ENCODE assay signal across 32 cellular contexts in the genomic region with DNA sequence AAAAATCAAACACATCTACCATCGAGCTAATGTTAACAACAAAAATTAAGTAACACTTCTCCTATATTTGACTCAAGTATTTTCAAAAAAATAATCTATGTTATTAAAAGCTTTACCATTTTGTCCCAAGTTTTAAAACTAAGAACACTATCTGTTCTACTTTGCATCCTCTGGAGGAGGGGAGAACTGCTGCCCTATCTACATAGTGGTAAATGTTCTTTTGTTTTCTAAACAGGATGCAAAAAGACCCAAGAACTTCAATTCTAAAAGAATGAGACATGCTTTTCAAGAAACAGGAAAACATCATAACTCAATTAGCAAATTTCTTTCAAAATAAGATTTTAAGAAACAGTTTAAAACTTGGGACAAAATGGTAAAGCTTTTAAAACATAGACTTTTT. TPM values are rescaled to one million over a fixed set of nuclear protein-coding genes. Genes with fewer than 3 reads are reported as not detected.
"Had no signal": no experiment of that assay in that cellular context is flagged by ENCODE, and none has a peak within 500 bp of the region (broad histone marks: within the 10 kb centered on the region; RNA-seq: fewer than 3 reads in every experiment).

No MANE protein-coding gene starts in this region.

- H3K9me3 ChIP-seq: MG63, SJCRH30, SK-N-SH had no signal

- H3K4me3 ChIP-seq: MG63, SJCRH30 had no signal

- H3K4me3 Mint-ChIP-seq: activated B cell treated with CpG ODN at 0.5 μM for 24 hours; activated CD4-positive, alpha-beta T cell treated with anti-CD3 and anti-CD28 coated beads, Interleukin-2, amount 10 ng/mL, durations not matched to agents 24 days and 14 days; activated CD8-positive, alpha-beta memory T cell treated with anti-CD3 and anti-CD28 coated beads, Interleukin-2, amount 10 ng/mL, durations not matched to agents 7 days and 5 days; activated naive CD4-positive, alpha-beta T cell treated with anti-CD3 and anti-CD28 coated beads for 36 hours; activated naive CD8-positive, alpha-beta T cell; activated T-cell treated with anti-CD3 and anti-CD28 coated beads, Interleukin-2, amount 50 U/mL, for 24 hours; activated T-helper 1 cell treated with anti-CD3 and anti-CD28 coated beads, Interleukin-12 subunit alpha, Interleukin-12 subunit beta, Interleukin-2, Interleukin-4 antibody, amounts not matched to agents 30 ng/mL and 10 ng/mL and 1 ng/mL, durations not matched to agents 14 hours and 24 hours and 36 hours; brain; central memory CD8-positive, alpha-beta T cell; T-helper 1 cell treated with Interleukin-12 subunit alpha and Interleukin-12 subunit beta and Interleukin-4 antibody, amounts not matched to agents 30 μg/mL and 1 μg/mL, for 36 hours had no signal

- H3K27ac Mint-ChIP-seq: activated B cell treated with CpG ODN at 0.5 μM for 24 hours; activated CD4-positive, alpha-beta T cell treated with anti-CD3 and anti-CD28 coated beads, Interleukin-2, amount 10 ng/mL, durations not matched to agents 24 days and 14 days; activated CD8-positive, alpha-beta memory T cell treated with anti-CD3 and anti-CD28 coated beads, Interleukin-2, amount 10 ng/mL, durations not matched to agents 7 days and 5 days; activated naive CD4-positive, alpha-beta T cell treated with anti-CD3 and anti-CD28 coated beads for 36 hours; activated naive CD8-positive, alpha-beta T cell; activated T-cell treated with anti-CD3 and anti-CD28 coated beads, Interleukin-2, amount 50 U/mL, for 24 hours; activated T-helper 1 cell treated with anti-CD3 and anti-CD28 coated beads, Interleukin-12 subunit alpha, Interleukin-12 subunit beta, Interleukin-2, Interleukin-4 antibody, amounts not matched to agents 30 ng/mL and 10 ng/mL and 1 ng/mL, durations not matched to agents 14 hours and 24 hours and 36 hours; brain; T-helper 1 cell treated with Interleukin-12 subunit alpha and Interleukin-12 subunit beta and Interleukin-4 antibody, amounts not matched to agents 30 μg/mL and 1 μg/mL, for 36 hours had no signal

- H3K9ac ChIP-seq: SK-N-SH had no signal

- ATAC-seq: activated CD8-positive, alpha-beta memory T cell treated with anti-CD3 and anti-CD28 coated beads, Interleukin-2, amount 10 ng/mL, durations not matched to agents 7 days and 5 days; Panc1 had no signal

- H3K27me3 Mint-ChIP-seq: activated T-cell treated with anti-CD3 and anti-CD28 coated beads, Interleukin-2, amount 50 U/mL, for 24 hours; brain had no signal

- H3K4me1 ChIP-seq: SJCRH30 had no signal

- H3K9me3 Mint-ChIP-seq: activated B cell treated with CpG ODN at 0.5 μM for 24 hours; activated CD4-positive, alpha-beta T cell treated with anti-CD3 and anti-CD28 coated beads, Interleukin-2, amount 10 ng/mL, durations not matched to agents 24 days and 14 days; activated naive CD4-positive, alpha-beta T cell treated with anti-CD3 and anti-CD28 coated beads for 36 hours; activated T-cell treated with anti-CD3 and anti-CD28 coated beads, Interleukin-2, amount 50 U/mL, for 24 hours; activated T-helper 1 cell treated with anti-CD3 and anti-CD28 coated beads, Interleukin-12 subunit alpha, Interleukin-12 subunit beta, Interleukin-2, Interleukin-4 antibody, amounts not matched to agents 30 ng/mL and 10 ng/mL and 1 ng/mL, durations not matched to agents 14 hours and 24 hours and 36 hours; brain; central memory CD8-positive, alpha-beta T cell; T-helper 1 cell treated with Interleukin-12 subunit alpha and Interleukin-12 subunit beta and Interleukin-4 antibody, amounts not matched to agents 30 μg/mL and 1 μg/mL, for 36 hours had no signal

- H3K36me3 ChIP-seq: MG63, SJCRH30 had no signal

- H3K27me3 ChIP-seq: MG63, SJCRH30 had no signal

- H3K36me3 Mint-ChIP-seq: activated CD8-positive, alpha-beta memory T cell treated with anti-CD3 and anti-CD28 coated beads, Interleukin-2, amount 10 ng/mL, durations not matched to agents 7 days and 5 days; activated naive CD8-positive, alpha-beta T cell; brain had no signal

- H3K27ac ChIP-seq: RWPE1, SJCRH30 had no signal

- DNase-seq: activated B cell treated with CpG ODN at 0.5 μM for 24 hours; activated CD4-positive, alpha-beta T cell treated with anti-CD3 and anti-CD28 coated beads for 1 hour; activated CD4-positive, alpha-beta T cell treated with anti-CD3 and anti-CD28 coated beads, Interleukin-2, amount 10 ng/mL, durations not matched to agents 24 days and 14 days; activated CD4-positive, alpha-beta T cell treated with anti-CD3 and anti-CD28 coated beads, Interleukin-2, amount 50 U/mL, for 48 hours; activated CD8-positive, alpha-beta memory T cell treated with anti-CD3 and anti-CD28 coated beads, Interleukin-2, amount 10 ng/mL, durations not matched to agents 7 days and 5 days; activated gamma-delta T cell; activated naive CD4-positive, alpha-beta T cell treated with anti-CD3 and anti-CD28 coated beads for 36 hours; activated T-cell treated with anti-CD3 and anti-CD28 coated beads, Interleukin-2, amount 50 U/mL, for 24 hours; amygdala; MG63; MV-4-11; NCI-H1092 treated with DMSO at 0.1 percent for 48 hours; NCI-H1417 treated with DMSO at 0.1 percent for 48 hours; NCI-H1694; NCI-H2029; NCI-H345; NCI-H510A; NCI-H526 treated with DMSO at 0.1 percent for 48 hours; NCI-H82; OCI-M1; Right ventricle myocardium superior; SJCRH30; SK-N-SH; SW 1271 had no signal

- H3K4me1 Mint-ChIP-seq: activated B cell treated with CpG ODN at 0.5 μM for 24 hours; brain; central memory CD8-positive, alpha-beta T cell had no signal

RNA-seq across cellular contexts. Expression of a gene that starts 14.8 kb away (rescaled TPM):
- total RNA-seq: activated B cell treated with CpG ODN at 0.5 μM for 24 hours; activated CD4-positive, alpha-beta T cell treated with anti-CD3 and anti-CD28 coated beads, Interleukin-2, amount 10 ng/mL, durations not matched to agents 24 days and 14 days; activated CD8-positive, alpha-beta memory T cell treated with anti-CD3 and anti-CD28 coated beads, Interleukin-2, amount 10 ng/mL, durations not matched to agents 7 days and 5 days; activated naive CD4-positive, alpha-beta T cell treated with anti-CD3 and anti-CD28 coated beads for 36 hours; activated T-helper 1 cell treated with anti-CD3 and anti-CD28 coated beads, Interleukin-12 subunit alpha, Interleukin-12 subunit beta, Interleukin-2, Interleukin-4 antibody, amounts not matched to agents 30 ng/mL and 10 ng/mL and 1 ng/mL, durations not matched to agents 14 hours and 24 hours and 36 hours; astrocyte; Right ventricle myocardium superior; SJCRH30 had no signal
